10 cellular contexts compared by ENCODE assay signal in genomic region chr3:56987238-56987932, GRCh38.
A peak's percentile ranks its signal among the peaks of the same experiment; 100 is the strongest.
DNase-seq lines count a peak whose midpoint lies in the region; ATAC-seq and TF ChIP-seq lines count a peak whose summit lies in the region.
"Had no signal": no experiment of that assay in that cellular context is flagged by ENCODE, and none has a peak within 500 bp of the region (broad histone marks: within the 10 kb centered on the region; RNA-seq: fewer than 3 reads in every experiment).

No MANE protein-coding gene starts in this region.

- intact Hi-C loops in heart right ventricle (cut with DNase I) (loop anchor here in 8 of 10 donors (2.0 to 10.0 kb wide), 10 partner anchors 60 to 643 kb away; partner anchors contain the start of gene ARHGEF3 (in 5 of the 8)), heart left ventricle (cut with DNase I) (loop anchor here in 7 of 10 donors (2.0 to 10.0 kb wide), 6 partner anchors 55 to 433 kb away; partner anchors contain the start of genes ARHGEF3 (in 6 of the 7) and CCDC66 (in 1 of the 7)), OCI-LY7 (cut with micrococcal nuclease; ENCODE audit: unreplicated experiment) (no loop called here), thyroid gland (cut with DNase I) (no loop called here)

- no peaks in the 10 kb centered on the region for H4K20me1 ChIP-seq in OCI-LY7 (ENCODE audit: insufficient read depth, low read length)

- no peak overlapping the region for H2AFZ ChIP-seq in OCI-LY7 (ENCODE audit: low read length)

- H3K79me2 ChIP-seq in OCI-LY7 (ENCODE audit: insufficient read depth, low read depth, low read length) = no peaks in the 10 kb centered on the region

- TF ChIP-seq CTCF in heart right ventricle (IDR thresholded peaks at IDR 0.05) (peak in 5 of 9 donors; percentile 7 to 41 (median 25)), heart left ventricle (IDR thresholded peaks at IDR 0.05) (peak in 5 of 12 donors; percentile 12 to 33 (median 21)), OCI-LY7 (conservative IDR thresholded peaks at IDR 0.05; ENCODE audit: low read length) (peak; percentile 36; the same call in 1 of the 2 replicates), epithelial cell of esophagus (IDR thresholded peaks at IDR 0.05; ENCODE audit: insufficient read depth, low read depth, low read length, missing control alignments) (peak; percentile 7), thyroid gland (IDR thresholded peaks at IDR 0.05) (peak in 3 of 6 experiments; percentile 12 to 29 (median 18))

- CTCF ChIA-PET in OCI-LY7 (lab: Charles Lee; ENCODE audit: unreplicated experiment) = interaction anchor here (0.6 to 1.5 kb wide), 6 partner anchors 9 to 184 kb away, joined by 3 to 4 read pairs (median 4); no protein-coding TSS in a partner anchor

- no peaks in the 10 kb centered on the region for H3K9me2 ChIP-seq in OCI-LY7 (ENCODE audit: insufficient read depth, low read length)

- H3K4me3 ChIP-seq in heart right ventricle = no peak overlapping the region
- H3K4me3 ChIP-seq in heart left ventricle = no peak overlapping the region
- no peak overlapping the region for H3K4me3 ChIP-seq in OCI-LY7 (ENCODE audit: low read depth, low read length, poor library complexity, severe bottlenecking)
- no peak overlapping the region for H3K4me3 ChIP-seq in epithelial cell of esophagus (ENCODE audit: low read length)
- H3K4me3 ChIP-seq in thyroid gland (replicated peaks in 1 of 3) = no peak overlapping the region
- H3K4me3 ChIP-seq: colonic mucosa had no signal

- TF ChIP-seq POLR2A in heart left ventricle (IDR thresholded peaks at IDR 0.05) = no peak
- no peak for TF ChIP-seq POLR2A in thyroid gland (IDR thresholded peaks at IDR 0.05)

- POLR2A ChIA-PET in OCI-LY7 (lab: Charles Lee) = interaction anchor here (0.6 to 2.9 kb wide), 13 partner anchors 10 to 302 kb away, joined by 3 to 11 read pairs (median 3); partner anchors contain the start of gene ARHGEF3

- H3K36me3 ChIP-seq in heart right ventricle = no peaks in the 10 kb centered on the region
- no peaks in the 10 kb centered on the region for H3K36me3 ChIP-seq in heart left ventricle
- H3K36me3 ChIP-seq in OCI-LY7 (ENCODE audit: insufficient read depth, low read length) = no peaks in the 10 kb centered on the region
- H3K36me3 ChIP-seq in thyroid gland = no peaks in the 10 kb centered on the region
- H3K36me3 ChIP-seq: colonic mucosa had no signal

- ATAC-seq in heart right ventricle (no peak), heart left ventricle (no peak), HG03108 (IDR thresholded peaks at IDR 0.05; ENCODE audit: unreplicated experiment) (no peak), GM18870 (IDR thresholded peaks at IDR 0.05; ENCODE audit: unreplicated experiment) (no peak)

- H3K9me3 ChIP-seq in heart right ventricle (no peaks in the 10 kb centered on the region), heart left ventricle (no peaks in the 10 kb centered on the region), OCI-LY7 (ENCODE audit: low read length) (no peaks in the 10 kb centered on the region), thyroid gland (no peaks in the 10 kb centered on the region)
- H3K9me3 ChIP-seq: colonic mucosa had no signal

- H3K4me2 ChIP-seq in OCI-LY7 (ENCODE audit: low read length) = no peak overlapping the region

- DNase-seq in heart right ventricle (no peak), heart left ventricle (no peak), OCI-LY7 (ENCODE audit: low spot score) (no peak), epithelial cell of esophagus (ENCODE audit: low read depth) (no peak), thyroid gland (peak; percentile 20 to 23)
- no peak for DNase-seq in stimulated activated CD4-positive, alpha-beta T cell treated with anti-CD3 and anti-CD28 coated beads, Interleukin-4, amount 100 ng/mL, for 4 hours
- DNase-seq: activated CD8-positive, alpha-beta memory T cell treated with anti-CD3 and anti-CD28 coated beads for 24 hours; colonic mucosa had no signal

- H3K4me1 ChIP-seq in heart right ventricle (peaks cover 0 to 42% (median 32%) of the 10 kb centered on the region in 9 donors), heart left ventricle (peaks cover 0 to 33% (median 16%) of the 10 kb centered on the region in 12 donors), OCI-LY7 (ENCODE audit: insufficient read depth, low read length, poor library complexity, severe bottlenecking) (peaks cover 40% of the 10 kb centered on the region), thyroid gland (peaks cover 25 to 41% of the 10 kb centered on the region in 2 donors)

- WGBS in heart right ventricle, 2 donors = 73 to 75% methylated on average over 6 of the region's 6 CpGs
- 72 to 76% (median 74%) methylated on average over 6 of the region's 6 CpGs for whole genome bisulfite sequencing in heart left ventricle, 4 donors
- WGBS in thyroid gland, 2 donors = 60 to 62% methylated on average over 6 of the region's 6 CpGs

- H3K27me3 ChIP-seq in heart right ventricle (peaks cover 0 to 15% (median 0%) of the 10 kb centered on the region in 7 donors), heart left ventricle (no peaks in the 10 kb centered on the region), thyroid gland (no peaks in the 10 kb centered on the region)
- H3K27me3 ChIP-seq: colonic mucosa had no signal

- no TSS peak for BruUV-seq in OCI-LY7 (replicated peaks; lab: Mats Ljungman, UMichigan)

- H3K27ac ChIP-seq in heart right ventricle (no peak overlapping the region), heart left ventricle (no peak overlapping the region), OCI-LY7 (ENCODE audit: low read depth, low read length, poor library complexity, severe bottlenecking) (no peak overlapping the region), thyroid gland (no peak overlapping the region)
- H3K27ac ChIP-seq: colonic mucosa had no signal

Comparison
In these comparisons a context has a peak if more than half of its experiments do, and no peak if none do; other contexts are left out.
1. DNase-seq: peak in thyroid gland (2 of 2); none in heart right ventricle (0 of 2), heart left ventricle (0 of 5), OCI-LY7 (single experiment), epithelial cell of esophagus (single experiment) and stimulated activated CD4-positive, alpha-beta T cell treated with anti-CD3 and anti-CD28 coated beads, Interleukin-4, amount 100 ng/mL, for 4 hours (0 of 2).
2. intact Hi-C loops: an anchor here in heart right ventricle (2.0 to 10.0 kb wide) and heart left ventricle (2.0 to 10.0 kb wide); none called in OCI-LY7 and thyroid gland.